13 cellular contexts compared by ENCODE assay signal in genomic region chr14:101925152-101925551, GRCh38.
"Had no signal": no experiment of that assay in that cellular context is flagged by ENCODE, and none has a peak within 500 bp of the region (broad histone marks: within the 10 kb centered on the region; RNA-seq: fewer than 3 reads in every experiment).

No MANE protein-coding gene starts in this region.

- H3K27me3 Mint-ChIP-seq: naive thymus-derived CD4-positive, alpha-beta T cell; type B pancreatic cell had no signal

- H3K4me1 Mint-ChIP-seq: endodermal cell had no signal

- ATAC-seq: foreskin keratinocyte; left cardiac atrium; naive thymus-derived CD4-positive, alpha-beta T cell had no signal

- DNase-seq: effector CD4-positive, alpha-beta T cell; endodermal cell; erythroblast; foreskin keratinocyte; kidney; left cardiac atrium; mammary epithelial cell; naive thymus-derived CD4-positive, alpha-beta T cell; nephron progenitor cell; small intestine; stimulated activated CD4-positive, alpha-beta T cell treated with anti-CD3 and anti-CD28 coated beads, Interleukin-2, amount 100 ng/mL, for 48 hours; stimulated activated naive CD4-positive, alpha-beta T cell treated with Interleukin-2 at 50 U/mL for 16 hours had no signal

- H3K9me3 Mint-ChIP-seq: endodermal cell, nephron progenitor cell, type B pancreatic cell had no signal

- H3K4me3 Mint-ChIP-seq: endodermal cell; naive thymus-derived CD4-positive, alpha-beta T cell; nephron progenitor cell; type B pancreatic cell had no signal

- H3K27ac Mint-ChIP-seq: endodermal cell, nephron progenitor cell, type B pancreatic cell had no signal
